In the genomic region with DNA sequence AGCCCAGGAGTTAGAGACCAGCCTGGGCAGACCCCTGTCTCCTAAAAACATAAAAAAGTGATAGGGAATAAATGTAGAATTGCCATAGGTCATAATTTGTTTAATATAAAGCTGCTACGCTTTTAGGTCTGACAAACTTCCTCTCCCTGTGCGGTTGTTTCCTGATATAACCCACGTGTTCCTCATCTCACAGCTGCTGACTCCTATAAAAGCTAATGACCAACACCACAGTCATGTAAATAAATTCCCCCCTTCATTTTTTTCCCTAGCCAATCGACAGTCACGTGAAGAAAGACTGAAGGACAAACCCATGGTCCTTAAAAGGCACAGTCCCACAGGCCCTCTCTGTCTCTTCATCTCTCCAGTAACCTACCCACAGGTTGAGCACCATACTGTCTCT, we compare ENCODE assay signal across 13 cellular contexts. TPM values are rescaled to one million over a fixed set of nuclear protein-coding genes. Genes with fewer than 3 reads are reported as not detected.
DNase-seq lines count a peak whose midpoint lies in the region; ATAC-seq and TF ChIP-seq lines count a peak whose summit lies in the region.
"Had no signal": no experiment of that assay in that cellular context is flagged by ENCODE, and none has a peak within 500 bp of the region (broad histone marks: within the 10 kb centered on the region; RNA-seq: fewer than 3 reads in every experiment).

No MANE protein-coding gene starts in this region.

- peaks cover 13% of the 10 kb centered on the region for H3K9me3 Mint-ChIP-seq in activated naive CD4-positive, alpha-beta T cell treated with anti-CD3 and anti-CD28 coated beads, Interleukin-2, amount 50 U/mL, for 24 hours

- peaks cover 26 to 30% of the 10 kb centered on the region in 2 donors for H3K9me3 ChIP-seq in stomach smooth muscle (ENCODE audit: control insufficient read depth in 2 of 2, low read length in 2 of 2)

- peaks cover 4% of the 10 kb centered on the region for H3K4me1 ChIP-seq in stomach smooth muscle (ENCODE audit: control insufficient read depth, insufficient read depth, low read length)

- no peak overlapping the region for H3K9ac ChIP-seq in stomach smooth muscle (ENCODE audit: low read length in 2 of 2)

- H3K27ac ChIP-seq in stomach smooth muscle (ENCODE audit: low read length), result no peak overlapping the region

- TF ChIP-seq CTCF in epithelial cell of esophagus (IDR thresholded peaks at IDR 0.05; ENCODE audit: insufficient read depth, low read depth, low read length, missing control alignments), result no peak
- TF ChIP-seq CTCF in GM13976 (IDR thresholded peaks at IDR 0.05; ENCODE audit: borderline replicate concordance, control extremely low read depth, extremely low read depth, insufficient read depth, missing control alignments), result no peak

- DNase-seq in activated naive CD4-positive, alpha-beta T cell treated with anti-CD3 and anti-CD28 coated beads, Interleukin-2, amount 50 U/mL, for 16 hours, result no peak
- peak; percentile 44 for DNase-seq in RPMI7951 (ENCODE audit: low read depth)
- no peak for DNase-seq in epithelial cell of esophagus (ENCODE audit: low read depth)
- no peak for DNase-seq in SHP77 treated with DMSO at 0.1 percent for 48 hours (lab: John Stamatoyannopoulos, UW)
- no peak for DNase-seq in GM13976 (ENCODE audit: low spot score)
- DNase-seq: activated CD4-positive, CD25-positive, alpha-beta regulatory T cell treated with anti-CD3 and anti-CD28 coated beads, Interleukin-2, amount 50 U/mL, for 72 hours; aorta; NCI-H1048; SHP77; trophoblast cell had no signal

- no peak for ATAC-seq in GM21360 (IDR thresholded peaks at IDR 0.05; ENCODE audit: unreplicated experiment)

- peak overlapping the region; percentile 82 for H3K4me3 ChIP-seq in epithelial cell of esophagus (ENCODE audit: low read length)
- peak overlapping the region; percentile 76 to 85 for H3K4me3 ChIP-seq in stomach smooth muscle (ENCODE audit: low read length in 2 of 2)

- H3K27me3 ChIP-seq in stomach smooth muscle (ENCODE audit: control insufficient read depth in 1 of 2, insufficient read depth in 2 of 2, low read length in 2 of 2), result no peaks in the 10 kb centered on the region

- peaks cover 38% of the 10 kb centered on the region for H3K36me3 Mint-ChIP-seq in activated naive CD4-positive, alpha-beta T cell treated with anti-CD3 and anti-CD28 coated beads, Interleukin-2, amount 50 U/mL, for 24 hours

- in situ Hi-C loops in GM13976 (cut with MboI; ENCODE audit: low sequenced_read_pairs, unreplicated experiment), result no loop called here

- peaks cover 1% of the 10 kb centered on the region for H3K27me3 Mint-ChIP-seq in activated naive CD4-positive, alpha-beta T cell treated with anti-CD3 and anti-CD28 coated beads, Interleukin-2, amount 50 U/mL, for 24 hours

- peaks cover 4 to 7% of the 10 kb centered on the region in 2 donors for H3K36me3 ChIP-seq in stomach smooth muscle (ENCODE audit: control insufficient read depth in 2 of 2, insufficient read depth in 2 of 2, low read length in 2 of 2)

- H3K4me1 Mint-ChIP-seq in activated naive CD4-positive, alpha-beta T cell treated with anti-CD3 and anti-CD28 coated beads, Interleukin-2, amount 50 U/mL, for 24 hours, result peaks cover 17% of the 10 kb centered on the region

- H3K27ac Mint-ChIP-seq in activated naive CD4-positive, alpha-beta T cell treated with anti-CD3 and anti-CD28 coated beads, Interleukin-2, amount 50 U/mL, for 24 hours, result no peak overlapping the region

- peak overlapping the region; percentile 49 for H3K4me3 Mint-ChIP-seq in activated naive CD4-positive, alpha-beta T cell treated with anti-CD3 and anti-CD28 coated beads, Interleukin-2, amount 50 U/mL, for 24 hours

RNA-seq across cellular contexts. Expression of gene ZNF266, which starts 27.5 kb away (rescaled TPM):
- total RNA-seq in RPMI7951 (2014; rRNA removed; shearing (Covaris generic)), result 10.8 and 11.5 TPM in 2 replicates

RNA-seq across cellular contexts. Expression of gene ZNF177, which starts 45.0 kb away (rescaled TPM):
- 2.5 and 3.1 TPM in 2 replicates for total RNA-seq in RPMI7951 (2014; rRNA removed; shearing (Covaris generic))
